In the genomic region with DNA sequence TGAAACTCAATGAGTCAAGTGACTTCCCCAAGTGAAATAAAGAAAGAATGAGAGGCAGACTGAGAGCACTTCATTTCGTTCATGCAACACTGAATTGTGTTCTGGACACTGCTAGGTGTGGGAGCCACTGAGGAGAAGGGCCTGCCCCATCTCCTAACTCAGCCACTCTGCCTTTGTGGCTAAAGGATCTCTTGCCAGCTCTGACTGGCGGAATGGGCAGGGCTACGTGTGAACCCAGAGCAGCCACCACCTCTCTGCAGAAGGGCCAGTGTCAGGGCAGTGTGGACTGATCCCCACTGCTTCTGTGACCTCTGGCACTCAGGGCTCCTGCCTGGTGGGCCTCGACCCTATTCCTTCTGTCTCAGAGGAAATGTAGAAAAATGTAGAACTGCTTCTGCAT, we compare ENCODE assay signal across 18 cellular contexts. TPM values are rescaled to one million over a fixed set of nuclear protein-coding genes. Genes with fewer than 3 reads are reported as not detected.
"Had no signal": no experiment of that assay in that cellular context is flagged by ENCODE, and none has a peak within 500 bp of the region (broad histone marks: within the 10 kb centered on the region; RNA-seq: fewer than 3 reads in every experiment).

No MANE protein-coding gene starts in this region.

- H3K4me1 ChIP-seq: breast epithelium, psoas muscle, testis had no signal

- H3K9me3 Mint-ChIP-seq: stimulated activated naive CD8-positive, alpha-beta T cell treated with anti-CD3 and anti-CD28 coated beads, Interleukin-15, Interleukin-2, amounts not matched to agents 100 ng/mL and 50 ng/mL, for 24 hours had no signal

- H3K27me3 ChIP-seq: breast epithelium, esophagus squamous epithelium, testis had no signal

- ATAC-seq: psoas muscle, sciatic nerve had no signal

- H3K4me3 Mint-ChIP-seq: naive B cell had no signal

- H3K4me3 ChIP-seq: breast epithelium, esophagus squamous epithelium, lower lobe of right lung, psoas muscle, testis had no signal

- H3K36me3 ChIP-seq: breast epithelium, esophagus squamous epithelium, lower lobe of right lung had no signal

- DNase-seq: activated CD4-positive, CD25-positive, alpha-beta regulatory T cell treated with anti-CD3 and anti-CD28 coated beads, Interleukin-2, amount 50 U/mL, for 72 hours; activated effector memory CD4-positive, alpha-beta T cell treated with anti-CD3 and anti-CD28 coated beads, Interleukin-2, amount 50 U/mL, for 16 hours; activated T-cell treated with anti-CD3 and anti-CD28 coated beads for 4 hours; aorta; esophagus squamous epithelium; foreskin fibroblast; glutamatergic neuron; lower lobe of right lung; midbrain; naive B cell; occipital lobe; psoas muscle; stimulated activated CD4-positive, alpha-beta T cell treated with anti-CD3 and anti-CD28 coated beads, Interleukin-2, amount 100 ng/mL, for 24 hours; testis had no signal

- H3K27ac ChIP-seq: breast epithelium, lower lobe of right lung, psoas muscle, testis had no signal

- H3K9me3 ChIP-seq: breast epithelium, esophagus squamous epithelium, lower lobe of right lung, psoas muscle, testis had no signal

RNA-seq across cellular contexts. Expression of a gene that starts 46.5 kb away (rescaled TPM):
- total RNA-seq: occipital lobe, urinary bladder had no signal
